In genomic region chr11:108223449-108224149, GRCh38 we compare ENCODE assay signal across 8 cellular contexts. TPM values are rescaled to one million over a fixed set of nuclear protein-coding genes. Genes with fewer than 3 reads are reported as not detected.
DNase-seq lines count a peak whose midpoint lies in the region; TF ChIP-seq lines count a peak whose summit lies in the region.

No MANE protein-coding gene starts in this region.

- H3K36me3 ChIP-seq in GM23248 (ENCODE audit: low read depth): peaks cover 12% of the 10 kb centered on the region
- peaks cover 18% of the 10 kb centered on the region for H3K36me3 ChIP-seq in MG63
- peaks cover 0 to 11% (median 9%) of the 10 kb centered on the region in 3 donors for H3K36me3 ChIP-seq in tibial artery

- peak overlapping the region; percentile 97 for H3K9ac ChIP-seq in GM23248

- peaks cover 87% of the 10 kb centered on the region for H3K79me2 ChIP-seq in GM23248 (ENCODE audit: insufficient read depth)

- DNase-seq in DMS 273 (lab: John Stamatoyannopoulos, UW; ENCODE audit: unreplicated experiment) (peak; percentile 52), DMS 273 treated with DMSO at 0.1 percent for 48 hours (lab: John Stamatoyannopoulos, UW) (no peak), GM23248 (peak; percentile 53), MG63 (no peak), immature natural killer cell (peak; percentile 35 to 51 (median 45)), tibial artery (peak in 1 of 2 donors; percentile 23), dermis blood vessel endothelial cell (no peak)
- DNase-seq in activated T-helper 9 cell treated with anti-CD3 and anti-CD28 coated beads, Interleukin-2, amount 50 U/mL, for 16 hours (ENCODE audit: low read depth): peak; percentile 12

- H3K9me2 ChIP-seq in GM23248 (ENCODE audit: insufficient read depth): no peaks in the 10 kb centered on the region

- peak overlapping the region; percentile 100 for H3K4me2 ChIP-seq in GM23248 (ENCODE audit: unreplicated experiment)

- no peak for TF ChIP-seq CTCF in tibial artery (IDR thresholded peaks at IDR 0.05)

- peak overlapping the region; percentile 99 for H3K4me3 ChIP-seq in GM23248
- peak overlapping the region; percentile 79 for H3K4me3 ChIP-seq in MG63
- peak overlapping the region; percentile 72 to 82 for H3K4me3 ChIP-seq in tibial artery

- no peak overlapping the region for H3K4me3 Mint-ChIP-seq in immature natural killer cell

- peaks cover 29% of the 10 kb centered on the region for H3K4me1 ChIP-seq in GM23248 (ENCODE audit: insufficient read depth)
- H3K4me1 ChIP-seq in tibial artery: peaks cover 3 to 44% (median 12%) of the 10 kb centered on the region in 4 donors

- no peaks in the 10 kb centered on the region for H3K9me3 Mint-ChIP-seq in immature natural killer cell

- no peak overlapping the region for H3K27ac Mint-ChIP-seq in immature natural killer cell

- in situ Hi-C loops in GM23248 (cut with MboI): no loop called here

- H3K9me3 ChIP-seq in GM23248 (ENCODE audit: low read depth) (no peaks in the 10 kb centered on the region), MG63 (no peaks in the 10 kb centered on the region), tibial artery (no peaks in the 10 kb centered on the region)

- peak overlapping the region; percentile 98 for H2AFZ ChIP-seq in GM23248

- H4K20me1 ChIP-seq in GM23248 (ENCODE audit: insufficient read depth): no peaks in the 10 kb centered on the region

- peaks cover 38 to 59% of the 10 kb centered on the region in 2 donors for H3K4me1 Mint-ChIP-seq in immature natural killer cell

- H3K27me3 ChIP-seq in GM23248 (replicated peaks; ENCODE audit: insufficient read depth) (no peaks in the 10 kb centered on the region), MG63 (no peaks in the 10 kb centered on the region), tibial artery (no peaks in the 10 kb centered on the region)

- WGBS in GM23248 (ENCODE audit: low coverage in 1 of 2, low lambda C conversion rate in 2 of 2, missing lambda C conversion rate in 2 of 2), 2 experiments: 1 to 2% methylated on average over 17 of the region's 17 CpGs

- H3K36me3 Mint-ChIP-seq in immature natural killer cell: peaks cover 5 to 17% (median 7%) of the 10 kb centered on the region in 3 donors

- intact Hi-C loops in tibial artery (cut with DNase I; ENCODE audit: low total_unique reads): loop anchor here (5.0 to 10.0 kb wide), 3 partner anchors 101 to 441 kb away; partner anchors contain the start of genes ACAT1, CUL5 and DDX10

- H3K27me3 Mint-ChIP-seq in immature natural killer cell (ENCODE audit: low read depth in 3 of 3): peaks cover 2 to 10% (median 7%) of the 10 kb centered on the region in 3 donors

- H3K27ac ChIP-seq in GM23248: peak overlapping the region; percentile 95
- peak overlapping the region; percentile 90 to 94 for H3K27ac ChIP-seq in tibial artery

- H3F3A ChIP-seq in GM23248 (ENCODE audit: insufficient read depth): peaks cover 42% of the 10 kb centered on the region

RNA-seq across cellular contexts. Expression of gene ATM, which starts 0.7 kb away (rescaled TPM):
- 69.2 and 109 TPM in 2 replicates for total RNA-seq in GM23248 (2014; rRNA removed; shearing (Covaris generic))
- 11.2 and 16.5 TPM in 2 replicates for polyA plus RNA-seq in GM23248 (2016; fragmentation: Nextera tagmentation; extraction: Ambion mirVana)
- 10.8 and 24.3 TPM in 2 replicates for total RNA-seq in MG63 (2014; rRNA removed; shearing (Covaris generic); ENCODE audit: low replicate concordance)
- 100 to 1,000 TPM in 1 of 3 donors, 10 to 100 TPM in 2; 57.8 to 111 (median 64.5) TPM for polyA plus RNA-seq in immature natural killer cell
- total RNA-seq in dermis blood vessel endothelial cell: 82.9 and 86.4 TPM in 2 replicates

RNA-seq across cellular contexts. Expression of gene NPAT, which starts 1.2 kb away (rescaled TPM):
- total RNA-seq in GM23248 (2014; rRNA removed; shearing (Covaris generic)): 9.6 and 11.1 TPM in 2 replicates
- 6.8 and 8.5 TPM in 2 replicates for polyA plus RNA-seq in GM23248 (2016; fragmentation: Nextera tagmentation; extraction: Ambion mirVana)
- 3.3 and 8.1 TPM in 2 replicates for total RNA-seq in MG63 (2014; rRNA removed; shearing (Covaris generic); ENCODE audit: low replicate concordance)
- polyA plus RNA-seq in immature natural killer cell: 10 to 100 TPM; 15.6 to 30.5 (median 24.1) TPM
- 17.5 and 21.9 TPM in 2 replicates for total RNA-seq in dermis blood vessel endothelial cell

Comparison
In these comparisons a context has a peak if more than half of its experiments do, and no peak if none do; other contexts are left out.
1. DNase-seq: peak in DMS 273 (single experiment), GM23248 (single experiment), activated T-helper 9 cell treated with anti-CD3 and anti-CD28 coated beads, Interleukin-2, amount 50 U/mL, for 16 hours (single experiment) and immature natural killer cell (3 of 3); none in DMS 273 treated with DMSO at 0.1 percent for 48 hours (single experiment), MG63 (single experiment) and dermis blood vessel endothelial cell (single experiment).
2. Peak in every context shown above with its lines, with median percentiles within 50 percentile points of each other: H3K4me3 ChIP-seq.